In the genomic region with DNA sequence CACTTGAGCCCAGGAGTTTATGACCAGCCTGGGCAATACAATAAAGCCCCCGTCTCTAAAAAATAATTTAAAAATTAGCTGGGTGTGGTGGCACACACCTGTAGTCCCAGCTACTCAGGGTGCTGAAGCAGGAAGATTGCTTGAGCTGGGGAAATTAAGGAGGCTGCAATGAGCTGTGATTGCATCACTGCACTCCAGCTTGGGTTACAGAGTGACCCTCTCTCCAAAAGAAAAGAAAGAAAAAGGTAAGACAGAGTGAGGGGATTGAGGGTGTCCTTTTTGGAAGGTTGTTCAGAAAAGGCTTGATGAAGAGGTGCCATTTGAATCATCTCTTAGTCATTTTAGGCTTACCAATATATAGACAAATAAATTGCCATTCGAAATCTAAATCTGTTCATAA, we compare ENCODE assay signal across 24 cellular contexts. TPM values are rescaled to one million over a fixed set of nuclear protein-coding genes. Genes with fewer than 3 reads are reported as not detected.
A peak's percentile ranks its signal among the peaks of the same experiment; 100 is the strongest.
DNase-seq lines count a peak whose midpoint lies in the region; ATAC-seq and TF ChIP-seq lines count a peak whose summit lies in the region.
"Had no signal": no experiment of that assay in that cellular context is flagged by ENCODE, and none has a peak within 500 bp of the region (broad histone marks: within the 10 kb centered on the region; RNA-seq: fewer than 3 reads in every experiment).

No MANE protein-coding gene starts in this region.

- ATAC-seq in activated naive CD4-positive, alpha-beta T cell treated with anti-CD3 and anti-CD28 coated beads, Interleukin-2, amount 50 U/mL, for 72 hours = no peak
- no peak for ATAC-seq in activated naive CD8-positive, alpha-beta T cell treated with anti-CD3 and anti-CD28 coated beads, Interleukin-2, amount 10 ng/mL, durations not matched to agents 7 days and 5 days (ENCODE audit: low read depth)
- ATAC-seq in naive thymus-derived CD8-positive, alpha-beta T cell = no peak
- no peak for ATAC-seq in HG02970 (IDR thresholded peaks at IDR 0.05; ENCODE audit: low FRiP score, unreplicated experiment)
- ATAC-seq: activated CD8-positive, alpha-beta T cell treated with anti-CD3 and anti-CD28 coated beads, Interleukin-2, amount 10 ng/mL, durations not matched to agents 7 days and 5 days; left lung; psoas muscle; SK-N-SH treated with all-trans-retinoic acid at 6 μM for 48 hours had no signal

- peaks cover 21% of the 10 kb centered on the region for H3K27me3 Mint-ChIP-seq in activated naive CD4-positive, alpha-beta T cell treated with anti-CD3 and anti-CD28 coated beads, Interleukin-2, amount 10 ng/mL, durations not matched to agents 7 days and 5 days
- no peaks in the 10 kb centered on the region for H3K27me3 Mint-ChIP-seq in Calu3 (ENCODE audit: unreplicated experiment)
- H3K27me3 Mint-ChIP-seq in activated naive CD8-positive, alpha-beta T cell treated with anti-CD3 and anti-CD28 coated beads, Interleukin-2, amount 10 ng/mL, durations not matched to agents 7 days and 5 days = peaks cover 5% of the 10 kb centered on the region
- H3K27me3 Mint-ChIP-seq in naive thymus-derived CD8-positive, alpha-beta T cell = no peaks in the 10 kb centered on the region

- intact Hi-C loops in Calu3 (cut with micrococcal nuclease; ENCODE audit: unreplicated experiment) = loop anchor here (5.0 to 10.0 kb wide), 3 partner anchors 82 to 224 kb away; partner anchors contain the start of genes NCMAP, NIPAL3 and STPG1
- intact Hi-C loops in left ventricle myocardium inferior (cut with micrococcal nuclease) = loop anchor here (10.0 kb wide), 1 partner anchor 94 kb away; no protein-coding TSS in a partner anchor
- intact Hi-C loops in A673 (cut with micrococcal nuclease; ENCODE audit: unreplicated experiment) = loop anchor here (5.0 to 10.0 kb wide), 2 partner anchors 94 to 247 kb away; no protein-coding TSS in a partner anchor

- BruUV-seq in Calu3 (replicated peaks; lab: Mats Ljungman, UMichigan) = no TSS peak
- BruUV-seq in A673 (replicated peaks; lab: Mats Ljungman, UMichigan) = no TSS peak

- H3K36me3 ChIP-seq in left ventricle myocardium inferior = no peaks in the 10 kb centered on the region
- no peaks in the 10 kb centered on the region for H3K36me3 ChIP-seq in A673 (ENCODE audit: insufficient read depth, low read length, poor library complexity, severe bottlenecking)
- H3K36me3 ChIP-seq: colonic mucosa, esophagus squamous epithelium, left lung had no signal

- H3K27ac ChIP-seq in left ventricle myocardium inferior (replicated peaks) (no peak overlapping the region), A673 (ENCODE audit: low read depth, low read length, poor library complexity, severe bottlenecking) (no peak overlapping the region)
- H3K27ac ChIP-seq: colonic mucosa, psoas muscle had no signal

- peaks cover 4% of the 10 kb centered on the region for H3K36me3 Mint-ChIP-seq in activated naive CD4-positive, alpha-beta T cell treated with anti-CD3 and anti-CD28 coated beads, Interleukin-2, amount 10 ng/mL, durations not matched to agents 7 days and 5 days
- peaks cover 10 to 20% of the 10 kb centered on the region in 2 donors for H3K36me3 Mint-ChIP-seq in activated naive CD4-positive, alpha-beta T cell treated with anti-CD3 and anti-CD28 coated beads, Interleukin-2, amount 50 U/mL, for 72 hours
- H3K36me3 Mint-ChIP-seq in Calu3 (ENCODE audit: insufficient read depth, unreplicated experiment) = peaks cover 32% of the 10 kb centered on the region
- H3K36me3 Mint-ChIP-seq in activated naive CD8-positive, alpha-beta T cell treated with anti-CD3 and anti-CD28 coated beads, Interleukin-2, amount 10 ng/mL, durations not matched to agents 7 days and 5 days = no peaks in the 10 kb centered on the region
- H3K36me3 Mint-ChIP-seq in naive thymus-derived CD8-positive, alpha-beta T cell = no peaks in the 10 kb centered on the region

- peaks cover 23% of the 10 kb centered on the region for H3K4me1 Mint-ChIP-seq in activated naive CD4-positive, alpha-beta T cell treated with anti-CD3 and anti-CD28 coated beads, Interleukin-2, amount 10 ng/mL, durations not matched to agents 7 days and 5 days
- H3K4me1 Mint-ChIP-seq in Calu3 (ENCODE audit: low read depth, unreplicated experiment) = peaks cover 23% of the 10 kb centered on the region
- peaks cover 11% of the 10 kb centered on the region for H3K4me1 Mint-ChIP-seq in activated naive CD8-positive, alpha-beta T cell treated with anti-CD3 and anti-CD28 coated beads, Interleukin-2, amount 10 ng/mL, durations not matched to agents 7 days and 5 days
- H3K4me1 Mint-ChIP-seq in naive thymus-derived CD8-positive, alpha-beta T cell = peaks cover 11 to 21% (median 19%) of the 10 kb centered on the region in 4 donors

- peak overlapping the region; percentile 33 for H3K27ac Mint-ChIP-seq in activated naive CD4-positive, alpha-beta T cell treated with anti-CD3 and anti-CD28 coated beads, Interleukin-2, amount 10 ng/mL, durations not matched to agents 7 days and 5 days
- H3K27ac Mint-ChIP-seq in activated naive CD4-positive, alpha-beta T cell treated with anti-CD3 and anti-CD28 coated beads, Interleukin-2, amount 50 U/mL, for 72 hours = no peak overlapping the region
- peak overlapping the region; percentile 9 for H3K27ac Mint-ChIP-seq in Calu3 (ENCODE audit: unreplicated experiment)
- H3K27ac Mint-ChIP-seq in activated naive CD8-positive, alpha-beta T cell treated with anti-CD3 and anti-CD28 coated beads, Interleukin-2, amount 10 ng/mL, durations not matched to agents 7 days and 5 days = peak overlapping the region; percentile 0
- peak overlapping the region in 8 of 10 donors; percentile 1 to 72 (median 48) for H3K27ac Mint-ChIP-seq in naive thymus-derived CD8-positive, alpha-beta T cell
- H3K27ac Mint-ChIP-seq: activated B cell treated with CpG ODN at 0.5 μM for 24 hours; activated CD8-positive, alpha-beta T cell treated with anti-CD3 and anti-CD28 coated beads, Interleukin-2, amount 10 ng/mL, durations not matched to agents 7 days and 5 days; endodermal cell had no signal

- no peak for TF ChIP-seq CTCF in Calu3 (IDR thresholded peaks at IDR 0.05; ENCODE audit: unreplicated experiment)
- TF ChIP-seq CTCF in left ventricle myocardium inferior (IDR thresholded peaks at IDR 0.05; ENCODE audit: borderline replicate concordance) = no peak
- no peak for TF ChIP-seq CTCF in A673 (conservative IDR thresholded peaks at IDR 0.05; ENCODE audit: low read depth, low read length)

- POLR2A ChIA-PET in activated naive CD8-positive, alpha-beta T cell treated with anti-CD3 and anti-CD28 coated beads, Interleukin-2, amount 10 ng/mL, durations not matched to agents 7 days and 5 days (lab: Charles Lee) = interaction anchor here (0.9 kb wide), 1 partner anchor 107 kb away, joined by 3 read pairs; no protein-coding TSS in a partner anchor
- POLR2A ChIA-PET in naive thymus-derived CD8-positive, alpha-beta T cell (lab: Charles Lee) = interaction anchor here (0.6 to 0.7 kb wide), 3 partner anchors 95 to 596 kb away, joined by 3 to 4 read pairs (median 3); no protein-coding TSS in a partner anchor
- POLR2A ChIA-PET in A673 (lab: Charles Lee; ENCODE audit: low non-redundant PET) = no interaction called here

- H3K4me1 ChIP-seq in left ventricle myocardium inferior (peaks cover 25% of the 10 kb centered on the region), A673 (ENCODE audit: insufficient read depth, low read length, poor library complexity, severe bottlenecking) (peaks cover 4% of the 10 kb centered on the region)
- H3K4me1 ChIP-seq: colonic mucosa had no signal

- H3K4me3 Mint-ChIP-seq in activated naive CD4-positive, alpha-beta T cell treated with anti-CD3 and anti-CD28 coated beads, Interleukin-2, amount 10 ng/mL, durations not matched to agents 7 days and 5 days = no peak overlapping the region
- no peak overlapping the region for H3K4me3 Mint-ChIP-seq in Calu3 (ENCODE audit: low read depth, unreplicated experiment)
- H3K4me3 Mint-ChIP-seq in activated naive CD8-positive, alpha-beta T cell treated with anti-CD3 and anti-CD28 coated beads, Interleukin-2, amount 10 ng/mL, durations not matched to agents 7 days and 5 days = no peak overlapping the region
- H3K4me3 Mint-ChIP-seq in naive thymus-derived CD8-positive, alpha-beta T cell = peak overlapping the region in 4 of 10 donors; percentile 16 to 52 (median 32)
- H3K4me3 Mint-ChIP-seq: activated B cell treated with CpG ODN at 0.5 μM for 24 hours; activated CD8-positive, alpha-beta T cell treated with anti-CD3 and anti-CD28 coated beads, Interleukin-2, amount 10 ng/mL, durations not matched to agents 7 days and 5 days; endodermal cell had no signal

- H3K9me3 ChIP-seq in left ventricle myocardium inferior (replicated peaks) (no peaks in the 10 kb centered on the region), A673 (ENCODE audit: low read depth, low read length, poor library complexity, severe bottlenecking) (no peaks in the 10 kb centered on the region)
- H3K9me3 ChIP-seq: colonic mucosa, esophagus squamous epithelium, left lung, psoas muscle had no signal

- DNase-seq in activated naive CD4-positive, alpha-beta T cell treated with anti-CD3 and anti-CD28 coated beads, Interleukin-2, amount 10 ng/mL, durations not matched to agents 7 days and 5 days = no peak
- no peak for DNase-seq in activated naive CD4-positive, alpha-beta T cell treated with anti-CD3 and anti-CD28 coated beads, Interleukin-2, amount 50 U/mL, for 72 hours (ENCODE audit: low spot score in 2 of 2)
- DNase-seq in Calu3 (no peak), left ventricle myocardium inferior (no peak), A673 (ENCODE audit: low spot score) (no peak)
- no peak for DNase-seq in activated naive CD8-positive, alpha-beta T cell treated with anti-CD3 and anti-CD28 coated beads, Interleukin-2, amount 10 ng/mL, durations not matched to agents 7 days and 5 days
- DNase-seq in naive thymus-derived CD8-positive, alpha-beta T cell = no peak
- DNase-seq: activated B cell treated with CpG ODN at 0.5 μM for 24 hours; activated CD8-positive, alpha-beta T cell treated with anti-CD3 and anti-CD28 coated beads, Interleukin-2, amount 10 ng/mL, durations not matched to agents 7 days and 5 days; amniotic stem cell; colonic mucosa; endodermal cell; esophagus squamous epithelium; left lung; midbrain; NCI-H1105; NCI-H2029; NCI-H2227 treated with DMSO at 0.1 percent for 48 hours; NCI-H748 treated with DMSO at 0.1 percent for 48 hours; psoas muscle; T1000; trophoblast cell had no signal

- H3K9me3 Mint-ChIP-seq in activated naive CD4-positive, alpha-beta T cell treated with anti-CD3 and anti-CD28 coated beads, Interleukin-2, amount 10 ng/mL, durations not matched to agents 7 days and 5 days = no peaks in the 10 kb centered on the region
- H3K9me3 Mint-ChIP-seq in activated naive CD4-positive, alpha-beta T cell treated with anti-CD3 and anti-CD28 coated beads, Interleukin-2, amount 50 U/mL, for 72 hours = no peaks in the 10 kb centered on the region
- H3K9me3 Mint-ChIP-seq in Calu3 (ENCODE audit: low read depth, unreplicated experiment) = no peaks in the 10 kb centered on the region
- H3K9me3 Mint-ChIP-seq in activated naive CD8-positive, alpha-beta T cell treated with anti-CD3 and anti-CD28 coated beads, Interleukin-2, amount 10 ng/mL, durations not matched to agents 7 days and 5 days = no peaks in the 10 kb centered on the region
- H3K9me3 Mint-ChIP-seq in naive thymus-derived CD8-positive, alpha-beta T cell = no peaks in the 10 kb centered on the region
- H3K9me3 Mint-ChIP-seq: activated B cell treated with CpG ODN at 0.5 μM for 24 hours, endodermal cell had no signal

- H3K4me3 ChIP-seq in left ventricle myocardium inferior (no peak overlapping the region), A673 (ENCODE audit: low read depth, low read length, poor library complexity, severe bottlenecking) (no peak overlapping the region)
- H3K4me3 ChIP-seq: colonic mucosa, esophagus squamous epithelium, left lung, psoas muscle had no signal

- CTCF ChIA-PET in activated naive CD4-positive, alpha-beta T cell treated with anti-CD3 and anti-CD28 coated beads, Interleukin-2, amount 10 ng/mL, durations not matched to agents 7 days and 5 days (lab: Charles Lee) = interaction anchor here (0.6 to 4.8 kb wide), 8 partner anchors 48 to 439 kb away, joined by 3 to 28 read pairs (median 4); partner anchors contain the start of gene STPG1
- CTCF ChIA-PET in Calu3 (lab: Charles Lee) (interaction anchor here (0.7 kb wide), 1 partner anchor 15 kb away, joined by 3 read pairs; no protein-coding TSS in a partner anchor), A673 (lab: Charles Lee) (interaction anchor here (1.2 kb wide), 1 partner anchor 230 kb away, joined by 4 read pairs; no protein-coding TSS in a partner anchor)

- no peaks in the 10 kb centered on the region for H3K27me3 ChIP-seq in left ventricle myocardium inferior (ENCODE audit: low read depth)
- H3K27me3 ChIP-seq in A673 (replicated peaks; ENCODE audit: insufficient read depth, low read depth, low read length, poor library complexity) = no peaks in the 10 kb centered on the region
- H3K27me3 ChIP-seq: colonic mucosa, esophagus squamous epithelium, left lung had no signal

RNA-seq across cellular contexts. Expression of gene SRRM1, which starts 4.0 kb away (rescaled TPM):
- 100 to 1,000 TPM; 208 to 250 TPM for total RNA-seq in activated naive CD4-positive, alpha-beta T cell treated with anti-CD3 and anti-CD28 coated beads, Interleukin-2, amount 50 U/mL, for 72 hours
- total RNA-seq in Calu3 (2022) (122 and 130 TPM in 2 replicates), left ventricle myocardium inferior (60.8 TPM), A673 (2021) (185 and 193 TPM in 2 replicates)
- 100 to 1,000 TPM; 211 to 220 TPM for total RNA-seq in activated naive CD8-positive, alpha-beta T cell treated with anti-CD3 and anti-CD28 coated beads, Interleukin-2, amount 10 ng/mL, durations not matched to agents 7 days and 5 days
- 100 to 1,000 TPM; 258 to 275 TPM for total RNA-seq in naive thymus-derived CD8-positive, alpha-beta T cell
- 100 to 1,000 TPM; 122 to 245 (median 197) TPM for polyA plus RNA-seq in naive thymus-derived CD8-positive, alpha-beta T cell

Comparison
In these comparisons a context has a peak if more than half of its experiments do, and no peak if none do; other contexts are left out.
1. H3K27ac Mint-ChIP-seq: peak in activated naive CD4-positive, alpha-beta T cell treated with anti-CD3 and anti-CD28 coated beads, Interleukin-2, amount 10 ng/mL, durations not matched to agents 7 days and 5 days (single experiment), Calu3 (single experiment), activated naive CD8-positive, alpha-beta T cell treated with anti-CD3 and anti-CD28 coated beads, Interleukin-2, amount 10 ng/mL, durations not matched to agents 7 days and 5 days (single experiment) and naive thymus-derived CD8-positive, alpha-beta T cell (8 of 10); none in activated naive CD4-positive, alpha-beta T cell treated with anti-CD3 and anti-CD28 coated beads, Interleukin-2, amount 50 U/mL, for 72 hours (0 of 2).